ENCODE assay signal across 19 cellular contexts in genomic region chrX:9597361-9598035, GRCh38.
DNase-seq lines count a peak whose midpoint lies in the region; ATAC-seq and TF ChIP-seq lines count a peak whose summit lies in the region.
"Had no signal": no experiment of that assay in that cellular context is flagged by ENCODE, and none has a peak within 500 bp of the region (broad histone marks: within the 10 kb centered on the region; RNA-seq: fewer than 3 reads in every experiment).

No MANE protein-coding gene starts in this region.

- H3K27me3 Mint-ChIP-seq in osteocyte (ENCODE audit: unreplicated experiment): no peaks in the 10 kb centered on the region
- no peaks in the 10 kb centered on the region for H3K27me3 Mint-ChIP-seq in activated CD8-positive, alpha-beta T cell treated with anti-CD3 and anti-CD28 coated beads for 36 hours

- H3K27ac Mint-ChIP-seq in osteocyte (ENCODE audit: unreplicated experiment): no peak overlapping the region
- no peak overlapping the region for H3K27ac Mint-ChIP-seq in activated CD8-positive, alpha-beta T cell treated with anti-CD3 and anti-CD28 coated beads for 36 hours

- H3K4me3 Mint-ChIP-seq in osteocyte (ENCODE audit: unreplicated experiment): no peak overlapping the region
- no peak overlapping the region for H3K4me3 Mint-ChIP-seq in activated CD8-positive, alpha-beta T cell treated with anti-CD3 and anti-CD28 coated beads for 36 hours
- H3K4me3 Mint-ChIP-seq: CD14-positive monocyte had no signal

- TF ChIP-seq CTCF in fibroblast of mammary gland (conservative IDR thresholded peaks at IDR 0.05; ENCODE audit: control insufficient read depth, insufficient read depth, low read depth, low read length): no peak
- TF ChIP-seq CTCF in osteocyte (IDR thresholded peaks at IDR 0.05): no peak
- TF ChIP-seq CTCF in activated CD8-positive, alpha-beta T cell treated with anti-CD3 and anti-CD28 coated beads for 36 hours (IDR thresholded peaks at IDR 0.05): no peak

- no peak for ATAC-seq in GM18873 (IDR thresholded peaks at IDR 0.05; ENCODE audit: low FRiP score, unreplicated experiment)
- ATAC-seq in activated CD8-positive, alpha-beta T cell treated with anti-CD3 and anti-CD28 coated beads for 36 hours: no peak
- ATAC-seq in HG03280 (IDR thresholded peaks at IDR 0.05; ENCODE audit: unreplicated experiment): no peak
- ATAC-seq: A549, HCT116, K562 had no signal

- peaks cover 14% of the 10 kb centered on the region for H3K9me3 Mint-ChIP-seq in osteocyte (ENCODE audit: unreplicated experiment)
- H3K9me3 Mint-ChIP-seq in activated CD8-positive, alpha-beta T cell treated with anti-CD3 and anti-CD28 coated beads for 36 hours: no peaks in the 10 kb centered on the region

- peaks cover 2% of the 10 kb centered on the region for H3K36me3 Mint-ChIP-seq in osteocyte (ENCODE audit: unreplicated experiment)
- H3K36me3 Mint-ChIP-seq in activated CD8-positive, alpha-beta T cell treated with anti-CD3 and anti-CD28 coated beads for 36 hours (ENCODE audit: low read depth): peaks cover under 1% of the 10 kb centered on the region
- H3K36me3 Mint-ChIP-seq: CD14-positive monocyte had no signal

- CTCF ChIA-PET in activated CD8-positive, alpha-beta T cell treated with anti-CD3 and anti-CD28 coated beads for 36 hours (lab: Charles Lee): no interaction called here

- POLR2A ChIA-PET in activated CD8-positive, alpha-beta T cell treated with anti-CD3 and anti-CD28 coated beads for 36 hours (lab: Charles Lee): no interaction called here

- intact Hi-C loops in activated CD8-positive, alpha-beta T cell treated with anti-CD3 and anti-CD28 coated beads for 36 hours (cut with micrococcal nuclease): no loop called here

- DNase-seq in AG20443 (ENCODE audit: low spot score) (peak; percentile 45), RPMI7951 (ENCODE audit: low read depth) (peak; percentile 54), fibroblast of mammary gland (ENCODE audit: low read depth) (peak; percentile 10), osteocyte (ENCODE audit: extremely low spot score, unreplicated experiment) (peak; percentile 40), cerebellar nuclear complex (lab: John Stamatoyannopoulos, UW) (no peak)
- no peak for DNase-seq in activated CD8-positive, alpha-beta T cell treated with anti-CD3 and anti-CD28 coated beads for 36 hours
- DNase-seq: DMS79 treated with DMSO at 0.1 percent for 48 hours, GOT3, NCI-H1105, NCI-H2081, NCI-H524, PC-9, SJCRH30 had no signal

- peaks cover 12% of the 10 kb centered on the region for H3K4me1 Mint-ChIP-seq in osteocyte (ENCODE audit: unreplicated experiment)
- peaks cover 7% of the 10 kb centered on the region for H3K4me1 Mint-ChIP-seq in activated CD8-positive, alpha-beta T cell treated with anti-CD3 and anti-CD28 coated beads for 36 hours (ENCODE audit: low read depth)

- H3K4me3 ChIP-seq in fibroblast of mammary gland (ENCODE audit: control insufficient read depth, low read depth, low read length): no peak overlapping the region
- H3K4me3 ChIP-seq: A549, K562, PC-9, SJCRH30 had no signal

Comparison
In these comparisons a context has a peak if more than half of its experiments do, and no peak if none do; other contexts are left out.
1. DNase-seq: peak in AG20443 (single experiment), RPMI7951 (single experiment), fibroblast of mammary gland (single experiment) and osteocyte (single experiment); none in activated CD8-positive, alpha-beta T cell treated with anti-CD3 and anti-CD28 coated beads for 36 hours (single experiment) and cerebellar nuclear complex (0 of 2).